8 cellular contexts compared by ENCODE assay signal in the genomic region with DNA sequence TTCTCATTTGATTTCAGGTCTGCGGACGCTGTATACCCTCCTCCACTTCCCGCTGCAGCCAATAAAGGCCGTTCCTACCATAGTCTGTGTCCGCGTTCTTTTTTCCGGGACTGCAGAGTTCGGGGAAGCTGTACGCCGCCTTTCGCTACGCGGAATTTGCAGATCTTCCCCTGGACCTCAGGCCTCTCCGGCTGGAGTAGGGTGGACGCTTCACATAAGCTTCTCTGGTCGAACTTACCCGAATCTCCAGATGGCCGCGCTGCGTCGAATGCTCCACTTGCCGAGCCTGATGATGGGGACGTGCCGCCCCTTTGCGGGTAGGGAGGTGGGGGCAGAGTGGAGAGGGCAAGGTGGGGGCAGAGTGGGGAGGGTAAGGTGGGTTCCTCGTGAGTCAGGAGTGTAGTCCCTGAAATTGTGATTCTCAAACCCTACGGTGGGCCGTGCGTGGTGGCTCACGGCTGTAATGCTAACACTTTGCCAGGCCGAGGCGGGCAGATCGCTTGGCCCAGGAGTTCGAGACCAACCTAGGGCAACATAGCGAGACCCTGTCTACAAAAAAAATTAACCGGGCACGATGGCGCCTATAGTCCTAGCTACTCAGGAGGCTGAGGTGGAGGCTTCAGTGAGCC. TPM values are rescaled to one million over a fixed set of nuclear protein-coding genes. Genes with fewer than 3 reads are reported as not detected.
DNase-seq lines count a peak whose midpoint lies in the region; ATAC-seq, FAIRE-seq and TF ChIP-seq lines count a peak whose summit lies in the region.

No MANE protein-coding gene starts in this region.

- no peak; the same call in 1 of the 2 replicates for TF ChIP-seq POLR2A in GM12878 (IDR thresholded peaks at IDR 0.05; ENCODE audit: low read depth, low read length)

- FAIRE-seq in GM12878 (lab: Jason Lieb, UNC): peak; percentile 56

- CTCF ChIA-PET in GM12878 (lab: Yijun Ruan, JAX): interaction anchor here (0.6 to 2.1 kb wide), 15 partner anchors 9 to 241 kb away, joined by 3 to 11 read pairs (median 4); a partner anchor contains a TSS

- intact Hi-C loops in GM12878 (cut with micrococcal nuclease; ENCODE audit: unreplicated experiment): no loop called here

- in situ Hi-C loops in GM12878 (cut with MboI): no loop called here

- H3K9me3 ChIP-seq in GM12878 (replicated peaks; ENCODE audit: control insufficient read depth, insufficient read depth, low read length) (no peaks in the 10 kb centered on the region), iPS-18c (ENCODE audit: control insufficient read depth, insufficient read depth, low read length) (no peaks in the 10 kb centered on the region), smooth muscle cell (replicated peaks; ENCODE audit: low read depth) (no peaks in the 10 kb centered on the region)

- H3K4me2 ChIP-seq in GM12878 (ENCODE audit: control insufficient read depth, insufficient read depth) (peak overlapping the region; percentile 95), smooth muscle cell (peak overlapping the region; percentile 91)

- H3K79me2 ChIP-seq in GM12878 (ENCODE audit: control insufficient read depth, insufficient read depth, low read length) (peaks cover 56% of the 10 kb centered on the region), smooth muscle cell (ENCODE audit: low read depth) (peaks cover 34% of the 10 kb centered on the region)

- BruUV-seq in GM12878 (replicated peaks; lab: Mats Ljungman, UMichigan): no TSS peak

- DNase-seq in A172 (ENCODE audit: low spot score): peak; percentile 14
- peak; percentile 52 for DNase-seq in T-helper 22 cell (ENCODE audit: low read depth)
- DNase-seq in GM12878 (ENCODE audit: low read depth, low spot score): no peak
- DNase-seq in smooth muscle cell (lab: John Stamatoyannopoulos, UW; ENCODE audit: unreplicated experiment): no peak

- RAD21 ChIA-PET in GM12878 (lab: Charles Lee; ENCODE audit: unreplicated experiment): interaction anchor here (0.6 to 2.7 kb wide), 32 partner anchors 8 to 241 kb away, joined by 3 to 26 read pairs (median 4); a partner anchor contains a TSS

- H3K9ac ChIP-seq in GM12878 (ENCODE audit: control insufficient read depth, insufficient read depth, low read length) (peak overlapping the region; percentile 96), smooth muscle cell (ENCODE audit: low read depth) (peak overlapping the region; percentile 78)

- POLR2A ChIA-PET in GM12878 (lab: Charles Lee): interaction anchor here (0.6 to 16.2 kb wide), 36 partner anchors 12 to 542 kb away, joined by 3 to 295 read pairs (median 5); a partner anchor contains a TSS

- H3K4me1 ChIP-seq in GM12878 (ENCODE audit: control insufficient read depth, insufficient read depth, low read length) (peaks cover 14% of the 10 kb centered on the region), smooth muscle cell (ENCODE audit: low read depth) (peaks cover 18% of the 10 kb centered on the region)

- TF ChIP-seq CTCF in GM12878 (IDR thresholded peaks at IDR 0.05 in 2 of 3, conservative IDR thresholded peaks at IDR 0.05 in 1 of 3; ENCODE audit: control insufficient read depth in 2 of 3, extremely low read depth in 1 of 3, insufficient read depth in 1 of 3, low read depth in 3 of 3, low read length in 3 of 3) (no peak), smooth muscle cell (IDR thresholded peaks at IDR 0.05; ENCODE audit: borderline replicate concordance, insufficient read depth, poor library complexity, severe bottlenecking) (no peak)

- peaks cover 24% of the 10 kb centered on the region for H3F3A ChIP-seq in smooth muscle cell (ENCODE audit: low read depth)

- peak overlapping the region; percentile 23; the same call in 1 of the 2 replicates for H2AFZ ChIP-seq in GM12878 (ENCODE audit: control insufficient read depth, low read depth, low read length)
- no peak overlapping the region for H2AFZ ChIP-seq in smooth muscle cell (ENCODE audit: low read depth)

- 1% methylated on average over 38 of the region's 38 CpGs for WGBS in GM12878 (ENCODE audit: insufficient coverage, insufficient replicate concordance, low lambda C conversion rate, missing lambda C conversion rate)
- 3% methylated on average over 38 of the region's 38 CpGs for whole genome bisulfite sequencing in smooth muscle cell (ENCODE audit: low lambda C conversion rate)

- no peak for TF ChIP-seq RAD21 in GM12878 (IDR thresholded peaks at IDR 0.05; ENCODE audit: insufficient read depth, low read depth, low read length)

- H3K4me3 ChIP-seq in GM12878 (peak overlapping the region; percentile 95), iPS-18c (ENCODE audit: insufficient read depth, low read depth, low read length) (peak overlapping the region; percentile 100), smooth muscle cell (peak overlapping the region; percentile 85)

- SMC1A ChIA-PET in GM12878 (lab: Charles Lee; ENCODE audit: uncharacterized antibody, unreplicated experiment): interaction anchor here (0.8 to 3.4 kb wide), 20 partner anchors 9 to 195 kb away, joined by 3 to 41 read pairs (median 4); a partner anchor contains a TSS

- no peak for TF ChIP-seq EP300 in GM12878 (IDR thresholded peaks at IDR 0.05; ENCODE audit: borderline replicate concordance in 1 of 2, control insufficient read depth in 1 of 2, low read depth in 2 of 2, low read length in 2 of 2)

- peak; percentile 5 for ATAC-seq in GM18520 (IDR thresholded peaks at IDR 0.05; ENCODE audit: unreplicated experiment)
- ATAC-seq in HG03439 (IDR thresholded peaks at IDR 0.05; ENCODE audit: unreplicated experiment): peak; percentile 25
- ATAC-seq in GM12878: peak; percentile 47
- ATAC-seq in GM19328 (IDR thresholded peaks at IDR 0.05; ENCODE audit: unreplicated experiment): no peak

- peak overlapping the region; percentile 95 for H3K27ac ChIP-seq in GM12878 (ENCODE audit: control insufficient read depth, insufficient read depth)
- peak overlapping the region; percentile 67 for H3K27ac ChIP-seq in smooth muscle cell (ENCODE audit: low read depth)

- H4K20me1 ChIP-seq in GM12878 (ENCODE audit: control insufficient read depth, insufficient read depth) (no peaks in the 10 kb centered on the region), smooth muscle cell (ENCODE audit: low read depth) (peaks cover 17% of the 10 kb centered on the region)

- H3K36me3 ChIP-seq in GM12878 (ENCODE audit: control insufficient read depth in 2 of 2, insufficient read depth in 2 of 2, low read length in 1 of 2) (peaks cover 5 to 12% of the 10 kb centered on the region in 2 experiments), smooth muscle cell (ENCODE audit: low read depth) (no peaks in the 10 kb centered on the region)

- no peaks in the 10 kb centered on the region for H3K27me3 ChIP-seq in GM12878 (replicated peaks in 1 of 2; ENCODE audit: control insufficient read depth in 2 of 2, insufficient read depth in 2 of 2, low read length in 1 of 2)
- no peaks in the 10 kb centered on the region for H3K27me3 ChIP-seq in smooth muscle cell (ENCODE audit: low read depth)

RNA-seq across cellular contexts. Expression of a gene that starts 0.6 kb away (rescaled TPM):
- 3.0 and 8.7 TPM in 2 replicates for total RNA-seq in A172 (2014; rRNA removed; shearing (Covaris generic))
- total RNA-seq in GM12878 (2013; cell fraction: nucleolus; rRNA removed): 29.5 and 29.6 TPM in 2 replicates
- total RNA-seq in GM12878 (2014; rRNA removed): 20.3 and 27.5 TPM in 2 replicates
- total RNA-seq in GM12878 (2014; rRNA removed; fragmentation: Illumina TruSeq; extraction: Trizol): 197 and 213 TPM in 2 replicates
- 56.8 and 61.3 TPM in 2 replicates for total RNA-seq in GM12878 (2021)
- polyA plus RNA-seq in GM12878 (2011; ENCODE audit: low read depth): 12.0 TPM
- 2.8 and 7.0 TPM in 2 replicates for polyA plus RNA-seq in GM12878 (2011; rRNA removed)
- polyA plus RNA-seq in GM12878 (2011; cell fraction: cytosol; rRNA removed): 12.8 and 13.9 TPM in 2 replicates
- 11.5 and 15.3 TPM in 2 replicates for polyA plus RNA-seq in GM12878 (2011; cell fraction: nucleus; rRNA removed)
- 15.0 and 16.1 TPM in 2 replicates for polyA plus RNA-seq in GM12878 (2012)
- 2.9 and 8.6 TPM in 2 replicates for polyA plus RNA-seq in GM12878 (2014; fragmentation: Illumina TruSeq; extraction: Trizol)
- 10 to 100 TPM; 17.0 to 20.4 TPM for polyA plus RNA-seq in GM12878 (2014; fragmentation: Nextera tagmentation; extraction: Ambion mirVana)
- 22.8 and 28.0 TPM in 2 replicates for polyA plus RNA-seq in GM12878 (2014; rRNA removed)
- polyA plus RNA-seq in GM12878 (2016; fragmentation: Nextera tagmentation; extraction: Ambion mirVana): 10 to 100 TPM; 18.3 to 23.6 TPM
- polyA minus RNA-seq in GM12878 (2011; rRNA and poly(A)+ RNA removed): 25.0 and 33.4 TPM in 2 replicates
- 111 and 165 TPM in 2 replicates for polyA minus RNA-seq in GM12878 (2011; cell fraction: cytosol; rRNA and poly(A)+ RNA removed)
- polyA minus RNA-seq in GM12878 (2011; cell fraction: nucleus; rRNA and poly(A)+ RNA removed): 69.0 and 288 TPM in 2 replicates
- total RNA-seq in smooth muscle cell: 1.3 and 4.9 TPM in 2 replicates
- polyA plus RNA-seq in smooth muscle cell: 1.4 and 9.8 TPM in 2 replicates

RNA-seq across cellular contexts. Expression of a gene that starts 0.7 kb away (rescaled TPM):
- 100 and 104 TPM in 2 replicates for total RNA-seq in A172 (2014; rRNA removed; shearing (Covaris generic))
- 2.3 and 4.0 TPM in 2 replicates for total RNA-seq in GM12878 (2013; cell fraction: nucleolus; rRNA removed)
- total RNA-seq in GM12878 (2014; rRNA removed) (158 and 162 TPM in 2 replicates), GM12878 (2014; rRNA removed; fragmentation: Illumina TruSeq; extraction: Trizol) (148 and 162 TPM in 2 replicates), GM12878 (2021) (94.4 and 97.1 TPM in 2 replicates), smooth muscle cell (54.4 and 68.4 TPM in 2 replicates)
- polyA plus RNA-seq in GM12878 (2011; ENCODE audit: low read depth): 36.5 TPM
- polyA plus RNA-seq in GM12878 (2011; rRNA removed) (56.0 and 62.5 TPM in 2 replicates), GM12878 (2014; fragmentation: Illumina TruSeq; extraction: Trizol) (113 and 184 TPM in 2 replicates), GM12878 (2014; fragmentation: Nextera tagmentation; extraction: Ambion mirVana) (100 to 1,000 TPM; 134 to 199 TPM), GM12878 (2014; rRNA removed) (151 and 197 TPM in 2 replicates), GM12878 (2016; fragmentation: Nextera tagmentation; extraction: Ambion mirVana) (100 to 1,000 TPM; 266 to 270 TPM), smooth muscle cell (101 and 114 TPM in 2 replicates)
- 65.2 and 76.2 TPM in 2 replicates for polyA plus RNA-seq in GM12878 (2011; cell fraction: cytosol; rRNA removed)
- 41.3 and 42.6 TPM in 2 replicates for polyA plus RNA-seq in GM12878 (2011; cell fraction: nucleus; rRNA removed)
- 63.9 and 85.3 TPM in 2 replicates for polyA plus RNA-seq in GM12878 (2012)
- 4.7 and 10.2 TPM in 2 replicates for polyA minus RNA-seq in GM12878 (2011; rRNA and poly(A)+ RNA removed)
- 9.9 TPM in 2 replicates for polyA minus RNA-seq in GM12878 (2011; cell fraction: cytosol; rRNA and poly(A)+ RNA removed)
- 5.8 and 7.9 TPM in 2 replicates for polyA minus RNA-seq in GM12878 (2011; cell fraction: nucleus; rRNA and poly(A)+ RNA removed)

RNA-seq across cellular contexts. Expression of a gene that starts 5.7 kb away (rescaled TPM):
- 13.8 and 17.7 TPM in 2 replicates for total RNA-seq in A172 (2014; rRNA removed; shearing (Covaris generic))
- 7.9 and 10.1 TPM in 2 replicates for total RNA-seq in GM12878 (2013; cell fraction: nucleolus; rRNA removed)
- 16.3 and 18.2 TPM in 2 replicates for total RNA-seq in GM12878 (2014; rRNA removed)
- total RNA-seq in GM12878 (2014; rRNA removed; fragmentation: Illumina TruSeq; extraction: Trizol): 3.6 and 4.6 TPM in 2 replicates
- 9.4 and 10.5 TPM in 2 replicates for total RNA-seq in GM12878 (2021)
- polyA plus RNA-seq in GM12878 (2011; ENCODE audit: low read depth): 1.4 TPM
- 2.6 and 5.9 TPM in 2 replicates for polyA plus RNA-seq in GM12878 (2011; rRNA removed)
- 9.1 and 11.4 TPM in 2 replicates for polyA plus RNA-seq in GM12878 (2011; cell fraction: cytosol; rRNA removed)
- 4.7 and 5.2 TPM in 2 replicates for polyA plus RNA-seq in GM12878 (2011; cell fraction: nucleus; rRNA removed)
- 6.7 and 8.6 TPM in 2 replicates for polyA plus RNA-seq in GM12878 (2012)
- polyA plus RNA-seq in GM12878 (2014; fragmentation: Illumina TruSeq; extraction: Trizol): 0.35 and 1.3 TPM in 2 replicates
- 1 to 10 TPM; 2.0 to 4.6 TPM for polyA plus RNA-seq in GM12878 (2014; fragmentation: Nextera tagmentation; extraction: Ambion mirVana)
- 15.5 and 21.4 TPM in 2 replicates for polyA plus RNA-seq in GM12878 (2014; rRNA removed)
- 10 to 100 TPM; 18.1 to 20.5 TPM for polyA plus RNA-seq in GM12878 (2016; fragmentation: Nextera tagmentation; extraction: Ambion mirVana)
- polyA minus RNA-seq in GM12878 (2011; rRNA and poly(A)+ RNA removed): 2.3 and 4.4 TPM in 2 replicates
- 2.9 and 3.8 TPM in 2 replicates for polyA minus RNA-seq in GM12878 (2011; cell fraction: cytosol; rRNA and poly(A)+ RNA removed)
- polyA minus RNA-seq in GM12878 (2011; cell fraction: nucleus; rRNA and poly(A)+ RNA removed): 5.3 and 7.0 TPM in 2 replicates
- 5.5 and 7.7 TPM in 2 replicates for total RNA-seq in smooth muscle cell
- polyA plus RNA-seq in smooth muscle cell: 14.4 and 16.7 TPM in 2 replicates

RNA-seq across cellular contexts. Expression of a gene that starts 6.3 kb away (rescaled TPM):
- total RNA-seq in A172 (2014; rRNA removed; shearing (Covaris generic)): 2.5 and 6.6 TPM in 2 replicates
- total RNA-seq in GM12878 (2013; cell fraction: nucleolus; rRNA removed): 30.1 and 32.4 TPM in 2 replicates
- total RNA-seq in GM12878 (2014; rRNA removed) (8.1 and 9.4 TPM in 2 replicates), GM12878 (2014; rRNA removed; fragmentation: Illumina TruSeq; extraction: Trizol) (7.6 and 8.7 TPM in 2 replicates), GM12878 (2021) (12.0 and 12.6 TPM in 2 replicates), smooth muscle cell (1.5 and 5.6 TPM in 2 replicates)
- polyA plus RNA-seq in GM12878 (2011; ENCODE audit: low read depth): 6.8 TPM
- polyA plus RNA-seq in GM12878 (2011; rRNA removed) (6.0 and 6.2 TPM in 2 replicates), GM12878 (2014; fragmentation: Illumina TruSeq; extraction: Trizol) (7.2 and 8.7 TPM in 2 replicates), GM12878 (2014; fragmentation: Nextera tagmentation; extraction: Ambion mirVana) (1 to 10 TPM in 1 of 2 experiments, under 1 TPM in 1; 0.79 to 2.4 TPM), GM12878 (2014; rRNA removed) (11.0 and 12.0 TPM in 2 replicates), GM12878 (2016; fragmentation: Nextera tagmentation; extraction: Ambion mirVana) (1 to 10 TPM; 5.8 to 7.6 TPM), smooth muscle cell (3.9 and 7.7 TPM in 2 replicates)
- 4.8 and 6.1 TPM in 2 replicates for polyA plus RNA-seq in GM12878 (2011; cell fraction: cytosol; rRNA removed)
- polyA plus RNA-seq in GM12878 (2011; cell fraction: nucleus; rRNA removed): 17.1 and 21.2 TPM in 2 replicates
- 6.2 and 6.5 TPM in 2 replicates for polyA plus RNA-seq in GM12878 (2012)
- polyA minus RNA-seq in GM12878 (2011; rRNA and poly(A)+ RNA removed): 7.1 and 11.4 TPM in 2 replicates
- 2.4 and 3.2 TPM in 2 replicates for polyA minus RNA-seq in GM12878 (2011; cell fraction: cytosol; rRNA and poly(A)+ RNA removed)
- 11.2 and 17.0 TPM in 2 replicates for polyA minus RNA-seq in GM12878 (2011; cell fraction: nucleus; rRNA and poly(A)+ RNA removed)

RNA-seq across cellular contexts. Expression of a gene that starts 12.6 kb away (rescaled TPM):
- 25.6 and 25.9 TPM in 2 replicates for total RNA-seq in A172 (2014; rRNA removed; shearing (Covaris generic))
- 16.2 and 18.3 TPM in 2 replicates for total RNA-seq in GM12878 (2013; cell fraction: nucleolus; rRNA removed)
- total RNA-seq in GM12878 (2014; rRNA removed) (17.3 and 19.7 TPM in 2 replicates), GM12878 (2014; rRNA removed; fragmentation: Illumina TruSeq; extraction: Trizol) (6.4 and 7.6 TPM in 2 replicates), GM12878 (2021) (31.8 and 35.1 TPM in 2 replicates), smooth muscle cell (7.3 and 8.2 TPM in 2 replicates)
- polyA plus RNA-seq in GM12878 (2011; ENCODE audit: low read depth): 6.8 TPM
- polyA plus RNA-seq in GM12878 (2011; rRNA removed) (2.5 and 7.9 TPM in 2 replicates), GM12878 (2014; fragmentation: Illumina TruSeq; extraction: Trizol) (4.7 and 11.8 TPM in 2 replicates), GM12878 (2014; fragmentation: Nextera tagmentation; extraction: Ambion mirVana) (1 to 10 TPM in 1 of 2 experiments, under 1 TPM in 1; 0.34 to 1.4 TPM), GM12878 (2014; rRNA removed) (15.7 and 17.2 TPM in 2 replicates), GM12878 (2016; fragmentation: Nextera tagmentation; extraction: Ambion mirVana) (10 to 100 TPM; 30.2 to 35.1 TPM), smooth muscle cell (11.9 and 13.2 TPM in 2 replicates)
- 9.5 and 10.7 TPM in 2 replicates for polyA plus RNA-seq in GM12878 (2011; cell fraction: cytosol; rRNA removed)
- 20.7 and 23.2 TPM in 2 replicates for polyA plus RNA-seq in GM12878 (2011; cell fraction: nucleus; rRNA removed)
- 12.2 and 13.8 TPM in 2 replicates for polyA plus RNA-seq in GM12878 (2012)
- polyA minus RNA-seq in GM12878 (2011; rRNA and poly(A)+ RNA removed): 18.7 and 25.5 TPM in 2 replicates
- polyA minus RNA-seq in GM12878 (2011; cell fraction: cytosol; rRNA and poly(A)+ RNA removed): 5.5 and 6.3 TPM in 2 replicates
- 22.2 and 29.3 TPM in 2 replicates for polyA minus RNA-seq in GM12878 (2011; cell fraction: nucleus; rRNA and poly(A)+ RNA removed)

Comparison
In these comparisons a context has a peak if more than half of its experiments do, and no peak if none do; other contexts are left out.
1. DNase-seq: peak in A172 (single experiment) and T-helper 22 cell (single experiment); none in GM12878 (single experiment) and smooth muscle cell (single experiment).
2. Peak in every context shown above with its lines, with median percentiles within 50 percentile points of each other: H3K4me3 ChIP-seq.